In genomic region chr14:24058260-24058950, GRCh38 we compare ENCODE assay signal across 8 cellular contexts. TPM values are rescaled to one million over a fixed set of nuclear protein-coding genes. Genes with fewer than 3 reads are reported as not detected.
DNase-seq lines count a peak whose midpoint lies in the region; ATAC-seq and TF ChIP-seq lines count a peak whose summit lies in the region.

No MANE protein-coding gene starts in this region.

- H3K9me3 ChIP-seq in breast epithelium: no peaks in the 10 kb centered on the region

- CTCF ChIA-PET in RWPE1 (lab: Yijun Ruan, JAX): interaction anchor here (0.6 to 3.5 kb wide), 9 partner anchors 16 to 249 kb away, joined by 3 to 51 read pairs (median 5); partner anchors contain the start of genes IRF9 and PCK2

- H3K27ac Mint-ChIP-seq in immature natural killer cell: peak overlapping the region in 5 of 6 donors; percentile 40 to 88 (median 61)
- peak overlapping the region; percentile 56 for H3K27ac Mint-ChIP-seq in stimulated activated effector memory CD8-positive, alpha-beta T cell treated with anti-CD3 and anti-CD28 coated beads, Interleukin-12 subunit alpha, Interleukin-12 subunit beta, amount 100 ng/mL, for 72 hours

- no peak for TF ChIP-seq POLR2A in breast epithelium (IDR thresholded peaks at IDR 0.05)

- H3K36me3 Mint-ChIP-seq in immature natural killer cell: peaks cover 0 to 7% (median 0%) of the 10 kb centered on the region in 3 donors
- peaks cover 2% of the 10 kb centered on the region for H3K36me3 Mint-ChIP-seq in stimulated activated effector memory CD8-positive, alpha-beta T cell treated with anti-CD3 and anti-CD28 coated beads, Interleukin-12 subunit alpha, Interleukin-12 subunit beta, amount 100 ng/mL, for 72 hours

- H3K4me3 ChIP-seq in breast epithelium: no peak overlapping the region

- H3K27me3 ChIP-seq in breast epithelium: no peaks in the 10 kb centered on the region

- TF ChIP-seq CTCF in C4-2B (conservative IDR thresholded peaks at IDR 0.05) (peak; percentile 80), GM13976 (IDR thresholded peaks at IDR 0.05; ENCODE audit: borderline replicate concordance, control extremely low read depth, extremely low read depth, insufficient read depth, missing control alignments) (peak; percentile 62), RWPE1 (conservative IDR thresholded peaks at IDR 0.05; ENCODE audit: low read depth) (peak; percentile 60), breast epithelium (IDR thresholded peaks at IDR 0.05) (peak; percentile 48 to 95 (median 79))

- peaks cover 10 to 14% of the 10 kb centered on the region in 2 donors for H3K4me1 Mint-ChIP-seq in immature natural killer cell
- H3K4me1 Mint-ChIP-seq in stimulated activated effector memory CD8-positive, alpha-beta T cell treated with anti-CD3 and anti-CD28 coated beads, Interleukin-12 subunit alpha, Interleukin-12 subunit beta, amount 100 ng/mL, for 72 hours: peaks cover 34% of the 10 kb centered on the region

- peak; percentile 17 for ATAC-seq in stimulated activated effector memory CD8-positive, alpha-beta T cell treated with anti-CD3 and anti-CD28 coated beads, Interleukin-12 subunit alpha, Interleukin-12 subunit beta, amount 100 ng/mL, for 72 hours
- no peak for ATAC-seq in GM18858 (IDR thresholded peaks at IDR 0.05; ENCODE audit: unreplicated experiment)

- no peaks in the 10 kb centered on the region for H3K4me1 ChIP-seq in breast epithelium

- peaks cover 0 to 3% (median 1%) of the 10 kb centered on the region in 3 donors for H3K27me3 Mint-ChIP-seq in immature natural killer cell (ENCODE audit: low read depth in 3 of 3)

- intact Hi-C loops in breast epithelium (cut with DNase I; ENCODE audit: low total_unique reads): no loop called here

- DNase-seq in GM13976 (ENCODE audit: low spot score): peak; percentile 84
- peak; percentile 65 for DNase-seq in RWPE1 (ENCODE audit: low spot score)
- peak in 1 of 2 donors; percentile 71 for DNase-seq in breast epithelium (ENCODE audit: low spot score in 2 of 2)
- DNase-seq in immature natural killer cell: peak; percentile 44 to 60 (median 53)
- DNase-seq in stimulated activated effector memory CD8-positive, alpha-beta T cell treated with anti-CD3 and anti-CD28 coated beads, Interleukin-12 subunit alpha, Interleukin-12 subunit beta, amount 100 ng/mL, for 72 hours (ENCODE audit: low spot score in 2 of 2): peak; percentile 26 to 85

- in situ Hi-C loops in GM13976 (cut with MboI; ENCODE audit: low sequenced_read_pairs, unreplicated experiment): no loop called here

- no peak overlapping the region for H3K4me3 Mint-ChIP-seq in immature natural killer cell
- no peak overlapping the region for H3K4me3 Mint-ChIP-seq in stimulated activated effector memory CD8-positive, alpha-beta T cell treated with anti-CD3 and anti-CD28 coated beads, Interleukin-12 subunit alpha, Interleukin-12 subunit beta, amount 100 ng/mL, for 72 hours

- TF ChIP-seq RAD21 in Ishikawa (IDR thresholded peaks at IDR 0.05; ENCODE audit: low read depth): peak; percentile 98

- TF ChIP-seq EP300 in Ishikawa (IDR thresholded peaks at IDR 0.05; ENCODE audit: borderline replicate concordance): no peak

- H3K36me3 ChIP-seq in breast epithelium: no peaks in the 10 kb centered on the region

- H3K27ac ChIP-seq in C4-2B (no peak overlapping the region), RWPE1 (no peak overlapping the region), breast epithelium (no peak overlapping the region)

- POLR2A ChIA-PET in RWPE1 (lab: Yijun Ruan, JAX; ENCODE audit: low non-redundant PET): no interaction called here

- H3K9me3 Mint-ChIP-seq in immature natural killer cell: no peaks in the 10 kb centered on the region
- no peaks in the 10 kb centered on the region for H3K9me3 Mint-ChIP-seq in stimulated activated effector memory CD8-positive, alpha-beta T cell treated with anti-CD3 and anti-CD28 coated beads, Interleukin-12 subunit alpha, Interleukin-12 subunit beta, amount 100 ng/mL, for 72 hours

TF ChIP-seq in Ishikawa, 13 proteins besides CTCF, POLR2A, EP300 and RAD21:
- TF ChIP-seq ZBTB7A (IDR thresholded peaks at IDR 0.05; ENCODE audit: low read depth): no peak
- TF ChIP-seq TEAD4 (IDR thresholded peaks at IDR 0.05): no peak
- no peak for TF ChIP-seq CREB1 (IDR thresholded peaks at IDR 0.05; ENCODE audit: low read depth)
- no peak for TF ChIP-seq FOXM1 (IDR thresholded peaks at IDR 0.05; ENCODE audit: borderline replicate concordance, low read depth)
- TF ChIP-seq MAX (IDR thresholded peaks at IDR 0.05): no peak
- no peak for TF ChIP-seq NFIC (IDR thresholded peaks at IDR 0.05)
- no peak for TF ChIP-seq YY1 (IDR thresholded peaks at IDR 0.05; ENCODE audit: low read depth)
- TF ChIP-seq TCF12 (IDR thresholded peaks at IDR 0.05; ENCODE audit: low read depth): no peak

RNA-seq across cellular contexts. Expression of gene CARMIL3, which starts 6.6 kb away (rescaled TPM):
- under 1 TPM; 0.16 to 0.98 (median 0.73) TPM for total RNA-seq in breast epithelium
- under 1 TPM; 0.09 to 0.82 (median 0.32) TPM for polyA plus RNA-seq in immature natural killer cell

RNA-seq across cellular contexts. Expression of gene CPNE6, which starts 13.0 kb away (rescaled TPM):
- not detected for total RNA-seq in breast epithelium
- not detected for polyA plus RNA-seq in immature natural killer cell

RNA-seq across cellular contexts. Expression of gene PCK2, which starts 35.7 kb away (rescaled TPM):
- total RNA-seq in breast epithelium: 10 to 100 TPM; 20.5 to 51.5 (median 24.3) TPM
- 10 to 100 TPM in 2 of 3 donors, 1 to 10 TPM in 1; 8.2 to 13.3 (median 12.0) TPM for polyA plus RNA-seq in immature natural killer cell

RNA-seq across cellular contexts. Expression of gene DCAF11, which starts 56.2 kb away (rescaled TPM):
- total RNA-seq in breast epithelium: 10 to 100 TPM; 78.6 to 81.6 (median 80.9) TPM
- polyA plus RNA-seq in immature natural killer cell: 100 to 1,000 TPM in 1 of 3 donors, 10 to 100 TPM in 2; 91.1 to 129 (median 98.2) TPM

RNA-seq across cellular contexts. Expression of gene NRL, which starts 56.3 kb away (rescaled TPM):
- 1 to 10 TPM; 2.1 to 5.6 (median 2.5) TPM for total RNA-seq in breast epithelium
- polyA plus RNA-seq in immature natural killer cell: 1 to 10 TPM; 2.8 to 4.1 (median 3.0) TPM
